In genomic region chr17:57565119-57565635, GRCh38 we compare ENCODE assay signal across 20 cellular contexts.
A peak's percentile ranks its signal among the peaks of the same experiment; 100 is the strongest.
DNase-seq lines count a peak whose midpoint lies in the region; ATAC-seq and TF ChIP-seq lines count a peak whose summit lies in the region.
"Had no signal": no experiment of that assay in that cellular context is flagged by ENCODE, and none has a peak within 500 bp of the region (broad histone marks: within the 10 kb centered on the region; RNA-seq: fewer than 3 reads in every experiment).

No MANE protein-coding gene starts in this region.

- TF ChIP-seq CTCF in DND-41 (IDR thresholded peaks at IDR 0.05; ENCODE audit: borderline replicate concordance, extremely low read depth, low read length, poor library complexity, severe bottlenecking), result no peak
- TF ChIP-seq CTCF in parathyroid adenoma (IDR thresholded peaks at IDR 0.05), result no peak
- TF ChIP-seq CTCF in CD8-positive, alpha-beta T cell (IDR thresholded peaks at IDR 0.05), result no peak

- ATAC-seq in DND-41 (ENCODE audit: insufficient read depth, low read depth) (no peak), HG03565 (IDR thresholded peaks at IDR 0.05; ENCODE audit: unreplicated experiment) (no peak)
- no peak for ATAC-seq in CD8-positive, alpha-beta T cell
- ATAC-seq: natural killer cell, Panc1 had no signal

- H3K9me3 ChIP-seq in DND-41 (ENCODE audit: insufficient read depth, low read length, severe bottlenecking) (no peaks in the 10 kb centered on the region), KOPT-K1 (ENCODE audit: insufficient read depth, low read length, poor library complexity, severe bottlenecking) (no peaks in the 10 kb centered on the region), parathyroid adenoma (ENCODE audit: control insufficient read depth, low read length) (no peaks in the 10 kb centered on the region)
- H3K9me3 ChIP-seq in CD8-positive, alpha-beta T cell (ENCODE audit: low read length), result no peaks in the 10 kb centered on the region
- H3K9me3 ChIP-seq: right atrium auricular region, spleen, upper lobe of left lung had no signal

- no peaks in the 10 kb centered on the region for H3K9me3 Mint-ChIP-seq in CD8-positive, alpha-beta T cell
- H3K9me3 Mint-ChIP-seq: activated naive CD4-positive, alpha-beta T cell treated with anti-CD3 and anti-CD28 coated beads for 36 hours; natural killer cell had no signal

- POLR2A ChIA-PET in CD8-positive, alpha-beta T cell (lab: Charles Lee), result no interaction called here

- peaks cover 25% of the 10 kb centered on the region for H3K36me3 Mint-ChIP-seq in CD8-positive, alpha-beta T cell
- H3K36me3 Mint-ChIP-seq: natural killer cell had no signal

- H3K27ac ChIP-seq in DND-41 (ENCODE audit: low read length) (peak overlapping the region; percentile 55), KOPT-K1 (ENCODE audit: low read depth, low read length, poor library complexity, severe bottlenecking) (peak overlapping the region; percentile 27), parathyroid adenoma (peak overlapping the region; percentile 52)
- H3K27ac ChIP-seq in CD8-positive, alpha-beta T cell (ENCODE audit: low read depth, low read length), result no peak overlapping the region
- H3K27ac ChIP-seq: right atrium auricular region, spleen, upper lobe of left lung had no signal

- H3K79me2 ChIP-seq in DND-41 (ENCODE audit: insufficient read depth, low read length), result peaks cover 98% of the 10 kb centered on the region
- peaks cover 61% of the 10 kb centered on the region for H3K79me2 ChIP-seq in parathyroid adenoma

- CTCF ChIA-PET in CD8-positive, alpha-beta T cell (lab: Charles Lee), result no interaction called here

- H3K4me1 ChIP-seq in DND-41 (ENCODE audit: insufficient read depth, low read length) (peaks cover 18% of the 10 kb centered on the region), parathyroid adenoma (peaks cover 30% of the 10 kb centered on the region)
- H3K4me1 ChIP-seq in CD8-positive, alpha-beta T cell (ENCODE audit: insufficient read depth, low read length), result no peaks in the 10 kb centered on the region
- H3K4me1 ChIP-seq: right atrium auricular region, upper lobe of left lung had no signal

- H3K27me3 Mint-ChIP-seq in CD8-positive, alpha-beta T cell (ENCODE audit: low read depth), result no peaks in the 10 kb centered on the region

- no peak overlapping the region for H3K4me3 ChIP-seq in DND-41 (ENCODE audit: low read depth in 1 of 2, low read length in 2 of 2)
- no peak overlapping the region for H3K4me3 ChIP-seq in parathyroid adenoma (ENCODE audit: low read depth, low read length)
- no peak overlapping the region for H3K4me3 ChIP-seq in CD8-positive, alpha-beta T cell (ENCODE audit: low read depth, low read length)
- H3K4me3 ChIP-seq: right atrium auricular region, spleen, upper lobe of left lung had no signal

- H3K4me3 Mint-ChIP-seq in CD8-positive, alpha-beta T cell, result no peak overlapping the region
- H3K4me3 Mint-ChIP-seq: activated naive CD4-positive, alpha-beta T cell treated with anti-CD3 and anti-CD28 coated beads for 36 hours; natural killer cell had no signal

- H3K4me2 ChIP-seq in DND-41 (ENCODE audit: insufficient read depth, low read length) (no peak overlapping the region), parathyroid adenoma (ENCODE audit: low read length) (no peak overlapping the region)

- intact Hi-C loops in CD8-positive, alpha-beta T cell (cut with DNase I, micrococcal nuclease), result no loop called here

- H4K20me1 ChIP-seq in DND-41 (ENCODE audit: insufficient read depth, low read length), result peaks cover 16% of the 10 kb centered on the region; the same call in 1 of the 2 replicates

- peaks cover 8% of the 10 kb centered on the region for H3K4me1 Mint-ChIP-seq in CD8-positive, alpha-beta T cell (ENCODE audit: low read depth)

- H3K27ac Mint-ChIP-seq in CD8-positive, alpha-beta T cell, result no peak overlapping the region
- H3K27ac Mint-ChIP-seq: activated naive CD4-positive, alpha-beta T cell treated with anti-CD3 and anti-CD28 coated beads for 36 hours; natural killer cell had no signal

- H3K27me3 ChIP-seq in DND-41 (ENCODE audit: insufficient read depth, low read length, poor library complexity) (no peaks in the 10 kb centered on the region), parathyroid adenoma (ENCODE audit: control insufficient read depth, insufficient read depth, low read length) (no peaks in the 10 kb centered on the region)
- H3K27me3 ChIP-seq in CD8-positive, alpha-beta T cell (ENCODE audit: insufficient read depth, low read length), result no peaks in the 10 kb centered on the region
- H3K27me3 ChIP-seq: right atrium auricular region, spleen, upper lobe of left lung had no signal

- H3K9ac ChIP-seq in DND-41 (ENCODE audit: low read depth, low read length), result no peak overlapping the region
- no peak overlapping the region for H3K9ac ChIP-seq in parathyroid adenoma

- H2AFZ ChIP-seq in DND-41 (ENCODE audit: low read depth, low read length), result no peak overlapping the region
- no peak overlapping the region for H2AFZ ChIP-seq in parathyroid adenoma

- no peak for DNase-seq in DND-41
- peak; percentile 74 for DNase-seq in NCI-H510A (lab: John Stamatoyannopoulos, UW)
- DNase-seq in CD8-positive, alpha-beta T cell, result no peak
- no peak for DNase-seq in Kasumi-1 (lab: John Stamatoyannopoulos, UW)
- DNase-seq: activated CD4-positive, alpha-beta T cell treated with anti-CD3 and anti-CD28 coated beads, Interleukin-2, amount 50 U/mL, for 1 hour; activated naive CD4-positive, alpha-beta T cell treated with anti-CD3 and anti-CD28 coated beads for 36 hours; amniotic stem cell; GDM1; natural killer cell; SIG-M5; spleen; stimulated activated CD4-positive, alpha-beta T cell treated with anti-CD3 and anti-CD28 coated beads, Interleukin-2, amount 100 ng/mL, for 48 hours; T-helper 9 cell; upper lobe of left lung; WERI-Rb-1 had no signal

- peaks cover 96% of the 10 kb centered on the region for H3K36me3 ChIP-seq in DND-41 (ENCODE audit: insufficient read depth, low read length)
- peaks cover 100% of the 10 kb centered on the region for H3K36me3 ChIP-seq in KOPT-K1 (ENCODE audit: insufficient read depth, low read length)
- no peaks in the 10 kb centered on the region for H3K36me3 ChIP-seq in parathyroid adenoma (ENCODE audit: control insufficient read depth, insufficient read depth, low read length)
- H3K36me3 ChIP-seq in CD8-positive, alpha-beta T cell (ENCODE audit: insufficient read depth, low read length), result no peaks in the 10 kb centered on the region
- H3K36me3 ChIP-seq: right atrium auricular region, upper lobe of left lung had no signal
